Comparison of ENCODE assay signal across 9 cellular contexts in genomic region chr4:110211007-110211769, GRCh38. TPM values are rescaled to one million over a fixed set of nuclear protein-coding genes. Genes with fewer than 3 reads are reported as not detected.
DNase-seq lines count a peak whose midpoint lies in the region; ATAC-seq and TF ChIP-seq lines count a peak whose summit lies in the region.
"Had no signal": no experiment of that assay in that cellular context is flagged by ENCODE, and none has a peak within 500 bp of the region (broad histone marks: within the 10 kb centered on the region; RNA-seq: fewer than 3 reads in every experiment).

No MANE protein-coding gene starts in this region.

- intact Hi-C loops in left ventricle myocardium inferior (cut with micrococcal nuclease), result no loop called here
- intact Hi-C loops in spleen (cut with DNase I; ENCODE audit: low total_unique reads), result loop anchor here (5.0 kb wide), 1 partner anchor 159 kb away; no protein-coding TSS in a partner anchor

- peak; percentile 84 for TF ChIP-seq CTCF in C4-2B (conservative IDR thresholded peaks at IDR 0.05)
- TF ChIP-seq CTCF in GM13976 (IDR thresholded peaks at IDR 0.05; ENCODE audit: borderline replicate concordance, control extremely low read depth, extremely low read depth, insufficient read depth, missing control alignments), result peak; percentile 46
- peak; percentile 83 for TF ChIP-seq CTCF in left ventricle myocardium inferior (IDR thresholded peaks at IDR 0.05; ENCODE audit: borderline replicate concordance)
- TF ChIP-seq CTCF in spleen (IDR thresholded peaks at IDR 0.05 in 8 of 11, conservative IDR thresholded peaks at IDR 0.05 in 3 of 11), result peak; percentile 32 to 83 (median 67)

- H3K4me3 Mint-ChIP-seq in activated naive CD4-positive, alpha-beta T cell treated with anti-CD3 and anti-CD28 coated beads, Interleukin-2, amount 10 ng/mL, durations not matched to agents 7 days and 5 days, result no peak overlapping the region
- H3K4me3 Mint-ChIP-seq: T-helper 1 cell treated with Interleukin-12 subunit alpha and Interleukin-12 subunit beta and Interleukin-4 antibody, amounts not matched to agents 30 μg/mL and 1 μg/mL, for 36 hours had no signal

- CTCF ChIA-PET in activated naive CD4-positive, alpha-beta T cell treated with anti-CD3 and anti-CD28 coated beads, Interleukin-2, amount 10 ng/mL, durations not matched to agents 7 days and 5 days (lab: Charles Lee), result interaction anchor here (0.8 to 1.8 kb wide), 5 partner anchors 74 to 202 kb away, joined by 3 to 11 read pairs (median 4); no protein-coding TSS in a partner anchor

- H3K36me3 ChIP-seq in left ventricle myocardium inferior (no peaks in the 10 kb centered on the region), spleen (no peaks in the 10 kb centered on the region)

- H3K27ac Mint-ChIP-seq in activated naive CD4-positive, alpha-beta T cell treated with anti-CD3 and anti-CD28 coated beads, Interleukin-2, amount 10 ng/mL, durations not matched to agents 7 days and 5 days, result no peak overlapping the region
- H3K27ac Mint-ChIP-seq: T-helper 1 cell treated with Interleukin-12 subunit alpha and Interleukin-12 subunit beta and Interleukin-4 antibody, amounts not matched to agents 30 μg/mL and 1 μg/mL, for 36 hours had no signal

- no peaks in the 10 kb centered on the region for H3K36me3 Mint-ChIP-seq in activated naive CD4-positive, alpha-beta T cell treated with anti-CD3 and anti-CD28 coated beads, Interleukin-2, amount 10 ng/mL, durations not matched to agents 7 days and 5 days

- H3K27ac ChIP-seq in C4-2B (no peak overlapping the region), left ventricle myocardium inferior (replicated peaks) (no peak overlapping the region), spleen (no peak overlapping the region)

- no peaks in the 10 kb centered on the region for H3K9me3 ChIP-seq in left ventricle myocardium inferior (replicated peaks)
- H3K9me3 ChIP-seq in spleen, result no peaks in the 10 kb centered on the region

- peaks cover 2% of the 10 kb centered on the region for H3K27me3 ChIP-seq in left ventricle myocardium inferior (ENCODE audit: low read depth)
- no peaks in the 10 kb centered on the region for H3K27me3 ChIP-seq in spleen (replicated peaks in 1 of 7)

- H3K9me3 Mint-ChIP-seq in activated naive CD4-positive, alpha-beta T cell treated with anti-CD3 and anti-CD28 coated beads, Interleukin-2, amount 10 ng/mL, durations not matched to agents 7 days and 5 days, result no peaks in the 10 kb centered on the region
- H3K9me3 Mint-ChIP-seq: T-helper 1 cell treated with Interleukin-12 subunit alpha and Interleukin-12 subunit beta and Interleukin-4 antibody, amounts not matched to agents 30 μg/mL and 1 μg/mL, for 36 hours had no signal

- 67 to 78% (median 77%) methylated on average over 12 to 13 of the region's 13 CpGs for WGBS in spleen, 5 donors

- H3K4me3 ChIP-seq in left ventricle myocardium inferior (peak overlapping the region; percentile 37), spleen (no peak overlapping the region)

- DNase-seq in GM13976 (ENCODE audit: low spot score), result peak; percentile 70
- DNase-seq in NCI-H2029 (lab: John Stamatoyannopoulos, UW), result peak; percentile 0
- peak; percentile 38 for DNase-seq in activated naive CD4-positive, alpha-beta T cell treated with anti-CD3 and anti-CD28 coated beads, Interleukin-2, amount 10 ng/mL, durations not matched to agents 7 days and 5 days
- DNase-seq in left ventricle myocardium inferior, result no peak
- no peak for DNase-seq in spleen

- ATAC-seq in HG02759 (IDR thresholded peaks at IDR 0.05; ENCODE audit: unreplicated experiment) (peak; percentile 74), HG03097 (IDR thresholded peaks at IDR 0.05; ENCODE audit: low FRiP score, unreplicated experiment) (no peak)

- peaks cover 2% of the 10 kb centered on the region for H3K4me1 Mint-ChIP-seq in activated naive CD4-positive, alpha-beta T cell treated with anti-CD3 and anti-CD28 coated beads, Interleukin-2, amount 10 ng/mL, durations not matched to agents 7 days and 5 days

- in situ Hi-C loops in GM13976 (cut with MboI; ENCODE audit: low sequenced_read_pairs, unreplicated experiment), result loop anchor here (25.0 kb wide), 1 partner anchor 301 kb away; no protein-coding TSS in a partner anchor

- H3K4me1 ChIP-seq in left ventricle myocardium inferior (no peaks in the 10 kb centered on the region), spleen (peaks cover 0 to 3% (median 0%) of the 10 kb centered on the region in 6 donors)

- no peaks in the 10 kb centered on the region for H3K27me3 Mint-ChIP-seq in activated naive CD4-positive, alpha-beta T cell treated with anti-CD3 and anti-CD28 coated beads, Interleukin-2, amount 10 ng/mL, durations not matched to agents 7 days and 5 days

- TF ChIP-seq POLR2A in spleen (IDR thresholded peaks at IDR 0.05), result no peak

RNA-seq across cellular contexts. Expression of gene ELOVL6, which starts 12.8 kb away (rescaled TPM):
- total RNA-seq in left ventricle myocardium inferior (2.6 TPM), spleen (1 to 10 TPM; 2.7 to 4.5 (median 3.8) TPM)
- under 1 TPM; 0.58 to 0.76 (median 0.72) TPM for polyA plus RNA-seq in spleen

Comparison
In these comparisons a context has a peak if more than half of its experiments do, and no peak if none do; other contexts are left out.
1. DNase-seq: peak in GM13976 (single experiment), NCI-H2029 (single experiment) and activated naive CD4-positive, alpha-beta T cell treated with anti-CD3 and anti-CD28 coated beads, Interleukin-2, amount 10 ng/mL, durations not matched to agents 7 days and 5 days (single experiment); none in left ventricle myocardium inferior (single experiment) and spleen (single experiment).
2. Peak in every context shown above with its lines, with median percentiles within 50 percentile points of each other: CTCF ChIP-seq.